In genomic region chr1:63817152-63817667, GRCh38 we compare ENCODE assay signal across 13 cellular contexts. TPM values are rescaled to one million over a fixed set of nuclear protein-coding genes. Genes with fewer than 3 reads are reported as not detected.
DNase-seq lines count a peak whose midpoint lies in the region; ATAC-seq, FAIRE-seq and TF ChIP-seq lines count a peak whose summit lies in the region.
"Had no signal": no experiment of that assay in that cellular context is flagged by ENCODE, and none has a peak within 500 bp of the region (broad histone marks: within the 10 kb centered on the region; RNA-seq: fewer than 3 reads in every experiment).

No MANE protein-coding gene starts in this region.

- no peak overlapping the region for H3K4me3 ChIP-seq in A549
- H3K4me3 ChIP-seq in HUES48 (ENCODE audit: low read depth, low read length), result no peak overlapping the region
- no peak overlapping the region for H3K4me3 ChIP-seq in Panc1 (ENCODE audit: low read depth in 2 of 2, low read length in 2 of 2)
- H3K4me3 ChIP-seq in iPS-20b (ENCODE audit: low read length), result peak overlapping the region; percentile 2; the same call in 1 of the 2 replicates
- H3K4me3 ChIP-seq in sigmoid colon, result no peak overlapping the region
- H3K4me3 ChIP-seq: esophagus muscularis mucosa had no signal

- H3K27ac ChIP-seq in A549 (peak overlapping the region; percentile 47 to 60; a peak in 4 of 6 replicates), HUES48 (ENCODE audit: low read depth, low read length) (peak overlapping the region; percentile 13), Panc1 (ENCODE audit: low read length) (peak overlapping the region; percentile 71), iPS-20b (ENCODE audit: low read length) (no peak overlapping the region), sigmoid colon (peak overlapping the region in 1 of 4 donors; percentile 2)
- H3K27ac ChIP-seq: esophagus muscularis mucosa, HL-60 had no signal

- intact Hi-C loops in Panc1 (cut with micrococcal nuclease; ENCODE audit: unreplicated experiment), result no loop called here
- intact Hi-C loops in sigmoid colon (cut with DNase I), result no loop called here

- H3K36me3 ChIP-seq in HUES48 (ENCODE audit: control insufficient read depth, insufficient read depth, low read length) (peaks cover 6% of the 10 kb centered on the region; the same call in 1 of the 2 replicates), Panc1 (ENCODE audit: control insufficient read depth, insufficient read depth, low read length) (no peaks in the 10 kb centered on the region), iPS-20b (ENCODE audit: insufficient read depth, low read depth, low read length) (peaks cover 12% of the 10 kb centered on the region; the same call in 1 of the 2 replicates), sigmoid colon (no peaks in the 10 kb centered on the region)
- H3K36me3 ChIP-seq: esophagus muscularis mucosa had no signal

- peak; percentile 43 to 75; a peak in 3 of 6 replicates for ATAC-seq in A549
- peak; percentile 50 for ATAC-seq in Panc1
- no peak for ATAC-seq in GM19467 (IDR thresholded peaks at IDR 0.05; ENCODE audit: unreplicated experiment)
- ATAC-seq in HG03439 (IDR thresholded peaks at IDR 0.05; ENCODE audit: unreplicated experiment), result no peak

- peak in 1 of 2 experiments; percentile 33 for DNase-seq in A549 (ENCODE audit: low read depth in 1 of 2, low spot score in 1 of 2)
- no peak for DNase-seq in Panc1 (ENCODE audit: low read depth, low spot score)
- no peak for DNase-seq in GDM1 (lab: John Stamatoyannopoulos, UW)
- no peak for DNase-seq in sigmoid colon
- DNase-seq: anterior cingulate cortex, left cardiac atrium, NCI-H526 treated with DMSO at 0.1 percent for 48 hours had no signal

- peak overlapping the region; percentile 51 for H3K4me2 ChIP-seq in A549

- POLR2A ChIA-PET in A549 (lab: Yijun Ruan, JAX), result no interaction called here
- POLR2A ChIA-PET in Panc1 (lab: Charles Lee), result no interaction called here

- no peak overlapping the region for H3K9ac ChIP-seq in HUES48 (ENCODE audit: low read depth, low read length)
- peak overlapping the region; percentile 35; the same call in 1 of the 2 replicates for H3K9ac ChIP-seq in iPS-20b (ENCODE audit: low read depth, low read length)

- CTCF ChIA-PET in A549 (lab: Yijun Ruan, JAX), result interaction anchor here (1.1 kb wide), 1 partner anchor 43 kb away, joined by 5 read pairs; the partner anchor contains the start of gene ROR1
- CTCF ChIA-PET in Panc1 (lab: Charles Lee), result interaction anchor here (1.0 kb wide), 1 partner anchor 125 kb away, joined by 3 read pairs; no protein-coding TSS in a partner anchor

- WGBS in A549 (ENCODE audit: missing lambda C conversion rate), result 1% methylated on average over 5 of the region's 5 CpGs
- WGBS in sigmoid colon, 2 donors, result 9 to 36% methylated on average over 5 of the region's 5 CpGs

- H3K4me1 ChIP-seq in A549 (peaks cover 48% of the 10 kb centered on the region), HUES48 (ENCODE audit: control insufficient read depth, insufficient read depth, low read length) (peaks cover 50% of the 10 kb centered on the region), Panc1 (ENCODE audit: control insufficient read depth, insufficient read depth, low read length) (peaks cover 57% of the 10 kb centered on the region), iPS-20b (ENCODE audit: insufficient read depth, low read length) (peaks cover 44% of the 10 kb centered on the region), sigmoid colon (peaks cover 0 to 79% (median 55%) of the 10 kb centered on the region in 4 donors)

- no peak for TF ChIP-seq RAD21 in A549 (conservative IDR thresholded peaks at IDR 0.05 in 1 of 2, IDR thresholded peaks at IDR 0.05 in 1 of 2)

- no TSS peak for BruUV-seq in Panc1 (replicated peaks; lab: Mats Ljungman, UMichigan)

- in situ Hi-C loops in Panc1 (cut with HindIII; ENCODE audit: low pct_unique_long_range_greater_than_20kb, low sequenced_read_pairs), result no loop called here

- no peak for FAIRE-seq in A549 (lab: Jason Lieb, UNC)

- no peak for TF ChIP-seq CTCF in A549 (IDR thresholded peaks at IDR 0.05)
- TF ChIP-seq CTCF in Panc1 (IDR thresholded peaks at IDR 0.05), result no peak
- TF ChIP-seq CTCF in sigmoid colon (IDR thresholded peaks at IDR 0.05), result no peak

- no peak for TF ChIP-seq EP300 in A549 (IDR thresholded peaks at IDR 0.05)
- no peak for TF ChIP-seq EP300 in sigmoid colon (IDR thresholded peaks at IDR 0.05)

- no peak for TF ChIP-seq POLR2A in A549 (IDR thresholded peaks at IDR 0.05; ENCODE audit: low read length)
- no peak for TF ChIP-seq POLR2A in sigmoid colon (IDR thresholded peaks at IDR 0.05)

- no peaks in the 10 kb centered on the region for H3K27me3 ChIP-seq in HUES48 (ENCODE audit: control insufficient read depth, insufficient read depth, low read length)
- H3K27me3 ChIP-seq in Panc1 (ENCODE audit: control insufficient read depth, insufficient read depth, low read length), result no peaks in the 10 kb centered on the region
- no peaks in the 10 kb centered on the region for H3K27me3 ChIP-seq in iPS-20b (ENCODE audit: insufficient read depth, low read length)
- H3K27me3 ChIP-seq in sigmoid colon, result no peaks in the 10 kb centered on the region
- H3K27me3 ChIP-seq: esophagus muscularis mucosa had no signal

- H3K9me3 ChIP-seq in A549, result peaks cover 5% of the 10 kb centered on the region; the same call in 1 of the 3 replicates
- H3K9me3 ChIP-seq in HUES48 (ENCODE audit: control insufficient read depth, insufficient read depth, low read length), result peaks cover 9% of the 10 kb centered on the region
- no peaks in the 10 kb centered on the region for H3K9me3 ChIP-seq in Panc1 (ENCODE audit: control insufficient read depth, insufficient read depth, low read depth, low read length)
- H3K9me3 ChIP-seq in iPS-20b (ENCODE audit: insufficient read depth, low read depth, low read length), result peaks cover 12% of the 10 kb centered on the region
- no peaks in the 10 kb centered on the region for H3K9me3 ChIP-seq in sigmoid colon
- H3K9me3 ChIP-seq: esophagus muscularis mucosa had no signal

TF ChIP-seq in A549, 52 proteins besides CTCF, POLR2A, EP300 and RAD21:
- TF ChIP-seq HEYL (CRISPR knock-in tag; IDR thresholded peaks at IDR 0.05) (no peak), MAX (IDR thresholded peaks at IDR 0.05) (peak; percentile 26; the same call in 1 of the 2 replicates)

RNA-seq across cellular contexts. Expression of gene ROR1, which starts 43.4 kb away (rescaled TPM):
- polyA plus RNA-seq in A549 (2011; rRNA removed) (19.0 and 29.3 TPM in 2 replicates), A549 (2017; fragmentation: RNase III; extraction: RNeasy Plus Mini Kit Qiagen cat#74134 plus additional on column Dnase treatment) (6.5 to 9.4 TPM (median 8.2 TPM) in 3 replicates), sigmoid colon (1 to 10 TPM in 1 of 3 donors, under 1 TPM in 2; under 0.01 to 1.3 (median 0.23) TPM)
- polyA plus RNA-seq in A549 (2012; cell fraction: cytosol; rRNA removed), result 5.1 and 6.5 TPM in 2 replicates
- polyA plus RNA-seq in A549 (2012; cell fraction: nucleus; rRNA removed), result 7.0 and 8.2 TPM in 2 replicates
- 55.0 and 55.8 TPM in 2 replicates for polyA minus RNA-seq in A549 (2011; rRNA and poly(A)+ RNA removed)
- total RNA-seq in Panc1 (2021; ENCODE audit: unreplicated experiment) (19.3 TPM), sigmoid colon (10 to 100 TPM; 27.3 to 37.1 (median 29.3) TPM)
- 7.8 TPM for polyA plus RNA-seq in Panc1 (2012; ENCODE audit: insufficient read length)

Comparison
In these comparisons a context has a peak if more than half of its experiments do, and no peak if none do; other contexts are left out.
1. ATAC-seq: peak in A549 (2 of 2) and Panc1 (single experiment); none in GM19467 (single experiment) and HG03439 (single experiment).